In the genomic region with DNA sequence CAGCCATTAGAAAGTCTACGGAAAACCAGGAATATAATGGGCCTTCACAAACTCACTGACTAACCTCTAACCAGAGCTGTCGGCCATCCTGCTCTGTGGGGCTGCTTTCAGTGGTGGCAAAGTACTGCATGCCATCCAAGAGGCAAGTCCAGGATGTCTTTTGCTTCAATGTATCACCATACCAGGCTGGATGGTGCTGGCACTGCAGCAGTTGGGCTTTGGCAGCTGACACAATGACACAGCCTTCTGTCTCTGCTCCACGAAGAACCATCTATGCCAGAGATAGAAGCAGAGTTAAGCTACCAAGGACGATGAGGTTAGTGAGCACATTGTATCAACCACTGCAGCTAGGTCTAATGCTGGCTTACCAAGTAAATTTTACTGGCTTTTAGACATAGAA, we compare ENCODE assay signal across 2 cellular contexts.
TF ChIP-seq lines count a peak whose summit lies in the region.

No MANE protein-coding gene starts in this region.

TF ChIP-seq in liver, 16 proteins besides CTCF, POLR2A, EP300 and RAD21:
- no peak for TF ChIP-seq GABPA (IDR thresholded peaks at IDR 0.05 in 1 of 2, conservative IDR thresholded peaks at IDR 0.05 in 1 of 2)
- TF ChIP-seq RXRA (IDR thresholded peaks at IDR 0.05), result no peak
- TF ChIP-seq FOXA2 (IDR thresholded peaks at IDR 0.05), result no peak
- TF ChIP-seq, protein P1, sequence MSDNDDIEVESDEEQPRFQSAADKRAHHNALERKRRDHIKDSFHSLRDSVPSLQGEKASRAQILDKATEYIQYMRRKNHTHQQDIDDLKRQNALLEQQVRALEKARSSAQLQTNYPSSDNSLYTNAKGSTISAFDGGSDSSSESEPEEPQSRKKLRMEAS (IDR thresholded peaks at IDR 0.05), result no peak
- TF ChIP-seq, protein P2, sequence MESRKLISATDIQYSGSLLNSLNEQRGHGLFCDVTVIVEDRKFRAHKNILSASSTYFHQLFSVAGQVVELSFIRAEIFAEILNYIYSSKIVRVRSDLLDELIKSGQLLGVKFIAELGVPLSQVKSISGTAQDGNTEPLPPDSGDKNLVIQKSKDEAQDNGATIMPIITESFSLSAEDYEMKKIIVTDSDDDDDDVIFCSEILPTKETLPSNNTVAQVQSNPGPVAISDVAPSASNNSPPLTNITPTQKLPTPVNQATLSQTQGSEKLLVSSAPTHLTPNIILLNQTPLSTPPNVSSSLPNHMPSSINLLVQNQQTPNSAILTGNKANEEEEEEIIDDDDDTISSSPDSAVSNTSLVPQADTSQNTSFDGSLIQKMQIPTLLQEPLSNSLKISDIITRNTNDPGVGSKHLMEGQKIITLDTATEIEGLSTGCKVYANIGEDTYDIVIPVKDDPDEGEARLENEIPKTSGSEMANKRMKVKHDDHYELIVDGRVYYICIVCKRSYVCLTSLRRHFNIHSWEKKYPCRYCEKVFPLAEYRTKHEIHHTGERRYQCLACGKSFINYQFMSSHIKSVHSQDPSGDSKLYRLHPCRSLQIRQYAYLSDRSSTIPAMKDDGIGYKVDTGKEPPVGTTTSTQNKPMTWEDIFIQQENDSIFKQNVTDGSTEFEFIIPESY (IDR thresholded peaks at IDR 0.05), result no peak
- TF ChIP-seq NR2F2 (IDR thresholded peaks at IDR 0.05), result no peak
- no peak for TF ChIP-seq EGR1 (IDR thresholded peaks at IDR 0.05; ENCODE audit: low read depth in 2 of 2)
- TF ChIP-seq, protein P3, sequence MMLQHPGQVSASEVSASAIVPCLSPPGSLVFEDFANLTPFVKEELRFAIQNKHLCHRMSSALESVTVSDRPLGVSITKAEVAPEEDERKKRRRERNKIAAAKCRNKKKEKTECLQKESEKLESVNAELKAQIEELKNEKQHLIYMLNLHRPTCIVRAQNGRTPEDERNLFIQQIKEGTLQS (IDR thresholded peaks at IDR 0.05), result no peak
- no peak for TF ChIP-seq TAF1 (conservative IDR thresholded peaks at IDR 0.05)
- no peak for TF ChIP-seq YY1 (IDR thresholded peaks at IDR 0.05)
- no peak for TF ChIP-seq SP1 (IDR thresholded peaks at IDR 0.05)
- no peak for TF ChIP-seq REST (IDR thresholded peaks at IDR 0.05)
- no peak for TF ChIP-seq HNF4G (IDR thresholded peaks at IDR 0.05)
- TF ChIP-seq JUND (IDR thresholded peaks at IDR 0.05), result no peak
- no peak for TF ChIP-seq HNF4A (conservative IDR thresholded peaks at IDR 0.05)
- TF ChIP-seq FOXA1 (IDR thresholded peaks at IDR 0.05), result no peak

TF ChIP-seq in HepG2, 621 proteins besides CTCF, POLR2A, EP300 and RAD21:
- TF ChIP-seq, protein P4, sequence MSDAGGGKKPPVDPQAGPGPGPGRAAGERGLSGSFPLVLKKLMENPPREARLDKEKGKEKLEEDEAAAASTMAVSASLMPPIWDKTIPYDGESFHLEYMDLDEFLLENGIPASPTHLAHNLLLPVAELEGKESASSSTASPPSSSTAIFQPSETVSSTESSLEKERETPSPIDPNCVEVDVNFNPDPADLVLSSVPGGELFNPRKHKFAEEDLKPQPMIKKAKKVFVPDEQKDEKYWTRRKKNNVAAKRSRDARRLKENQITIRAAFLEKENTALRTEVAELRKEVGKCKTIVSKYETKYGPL (CRISPR knock-in tag; IDR thresholded peaks at IDR 0.05), result no peak
- TF ChIP-seq MBNL3 (CRISPR knock-in tag; conservative IDR thresholded peaks at IDR 0.05) (no peak), LRRFIP1 (CRISPR knock-in tag; conservative IDR thresholded peaks at IDR 0.05) (no peak), EED (CRISPR knock-in tag; IDR thresholded peaks at IDR 0.05) (no peak)
- TF ChIP-seq, protein P5, sequence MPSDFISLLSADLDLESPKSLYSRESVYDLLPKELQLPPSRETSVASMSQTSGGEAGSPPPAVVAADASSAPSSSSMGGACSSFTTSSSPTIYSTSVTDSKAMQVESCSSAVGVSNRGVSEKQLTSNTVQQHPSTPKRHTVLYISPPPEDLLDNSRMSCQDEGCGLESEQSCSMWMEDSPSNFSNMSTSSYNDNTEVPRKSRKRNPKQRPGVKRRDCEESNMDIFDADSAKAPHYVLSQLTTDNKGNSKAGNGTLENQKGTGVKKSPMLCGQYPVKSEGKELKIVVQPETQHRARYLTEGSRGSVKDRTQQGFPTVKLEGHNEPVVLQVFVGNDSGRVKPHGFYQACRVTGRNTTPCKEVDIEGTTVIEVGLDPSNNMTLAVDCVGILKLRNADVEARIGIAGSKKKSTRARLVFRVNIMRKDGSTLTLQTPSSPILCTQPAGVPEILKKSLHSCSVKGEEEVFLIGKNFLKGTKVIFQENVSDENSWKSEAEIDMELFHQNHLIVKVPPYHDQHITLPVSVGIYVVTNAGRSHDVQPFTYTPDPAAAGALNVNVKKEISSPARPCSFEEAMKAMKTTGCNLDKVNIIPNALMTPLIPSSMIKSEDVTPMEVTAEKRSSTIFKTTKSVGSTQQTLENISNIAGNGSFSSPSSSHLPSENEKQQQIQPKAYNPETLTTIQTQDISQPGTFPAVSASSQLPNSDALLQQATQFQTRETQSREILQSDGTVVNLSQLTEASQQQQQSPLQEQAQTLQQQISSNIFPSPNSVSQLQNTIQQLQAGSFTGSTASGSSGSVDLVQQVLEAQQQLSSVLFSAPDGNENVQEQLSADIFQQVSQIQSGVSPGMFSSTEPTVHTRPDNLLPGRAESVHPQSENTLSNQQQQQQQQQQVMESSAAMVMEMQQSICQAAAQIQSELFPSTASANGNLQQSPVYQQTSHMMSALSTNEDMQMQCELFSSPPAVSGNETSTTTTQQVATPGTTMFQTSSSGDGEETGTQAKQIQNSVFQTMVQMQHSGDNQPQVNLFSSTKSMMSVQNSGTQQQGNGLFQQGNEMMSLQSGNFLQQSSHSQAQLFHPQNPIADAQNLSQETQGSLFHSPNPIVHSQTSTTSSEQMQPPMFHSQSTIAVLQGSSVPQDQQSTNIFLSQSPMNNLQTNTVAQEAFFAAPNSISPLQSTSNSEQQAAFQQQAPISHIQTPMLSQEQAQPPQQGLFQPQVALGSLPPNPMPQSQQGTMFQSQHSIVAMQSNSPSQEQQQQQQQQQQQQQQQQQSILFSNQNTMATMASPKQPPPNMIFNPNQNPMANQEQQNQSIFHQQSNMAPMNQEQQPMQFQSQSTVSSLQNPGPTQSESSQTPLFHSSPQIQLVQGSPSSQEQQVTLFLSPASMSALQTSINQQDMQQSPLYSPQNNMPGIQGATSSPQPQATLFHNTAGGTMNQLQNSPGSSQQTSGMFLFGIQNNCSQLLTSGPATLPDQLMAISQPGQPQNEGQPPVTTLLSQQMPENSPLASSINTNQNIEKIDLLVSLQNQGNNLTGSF (CRISPR knock-in tag; IDR thresholded peaks at IDR 0.05), result no peak
- TF ChIP-seq, protein P6, sequence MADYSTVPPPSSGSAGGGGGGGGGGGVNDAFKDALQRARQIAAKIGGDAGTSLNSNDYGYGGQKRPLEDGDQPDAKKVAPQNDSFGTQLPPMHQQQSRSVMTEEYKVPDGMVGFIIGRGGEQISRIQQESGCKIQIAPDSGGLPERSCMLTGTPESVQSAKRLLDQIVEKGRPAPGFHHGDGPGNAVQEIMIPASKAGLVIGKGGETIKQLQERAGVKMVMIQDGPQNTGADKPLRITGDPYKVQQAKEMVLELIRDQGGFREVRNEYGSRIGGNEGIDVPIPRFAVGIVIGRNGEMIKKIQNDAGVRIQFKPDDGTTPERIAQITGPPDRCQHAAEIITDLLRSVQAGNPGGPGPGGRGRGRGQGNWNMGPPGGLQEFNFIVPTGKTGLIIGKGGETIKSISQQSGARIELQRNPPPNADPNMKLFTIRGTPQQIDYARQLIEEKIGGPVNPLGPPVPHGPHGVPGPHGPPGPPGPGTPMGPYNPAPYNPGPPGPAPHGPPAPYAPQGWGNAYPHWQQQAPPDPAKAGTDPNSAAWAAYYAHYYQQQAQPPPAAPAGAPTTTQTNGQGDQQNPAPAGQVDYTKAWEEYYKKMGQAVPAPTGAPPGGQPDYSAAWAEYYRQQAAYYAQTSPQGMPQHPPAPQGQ (CRISPR knock-in tag; IDR thresholded peaks at IDR 0.05; ENCODE audit: borderline replicate concordance), result no peak
